ENCODE assay signal across 13 cellular contexts in the genomic region with DNA sequence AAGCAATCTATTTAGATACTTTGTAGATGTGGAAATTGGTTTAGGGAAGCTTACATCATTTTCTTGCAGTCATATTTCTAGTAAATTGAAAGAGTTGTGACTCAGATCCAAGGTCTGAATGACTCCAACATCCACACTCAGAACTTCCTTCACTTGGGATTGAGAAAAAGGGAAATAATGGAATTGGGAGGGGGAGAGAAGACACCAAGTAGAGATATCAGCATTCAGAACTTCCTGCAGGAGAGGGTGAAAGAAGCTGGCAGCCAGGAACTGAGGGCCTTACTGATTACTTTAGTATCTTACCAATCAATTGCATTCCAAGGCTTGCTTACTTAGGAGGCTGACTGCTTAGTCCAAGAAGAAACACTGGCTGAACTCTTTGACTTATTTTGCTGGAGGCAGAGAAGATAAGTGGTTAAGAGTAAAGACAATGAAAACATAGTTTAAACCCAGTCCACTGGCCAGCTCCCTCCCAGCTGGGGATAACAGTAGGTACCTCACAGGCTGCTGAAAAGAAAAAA. TPM values are rescaled to one million over a fixed set of nuclear protein-coding genes. Genes with fewer than 3 reads are reported as not detected.
DNase-seq lines count a peak whose midpoint lies in the region; ATAC-seq, FAIRE-seq and TF ChIP-seq lines count a peak whose summit lies in the region.
"Had no signal": no experiment of that assay in that cellular context is flagged by ENCODE, and none has a peak within 500 bp of the region (broad histone marks: within the 10 kb centered on the region; RNA-seq: fewer than 3 reads in every experiment).

No MANE protein-coding gene starts in this region.

- H2BK15ac ChIP-seq in mesendoderm (replicated peaks; ENCODE audit: low read depth), result no peak overlapping the region

- H3K4me3 ChIP-seq in Panc1 (ENCODE audit: low read depth in 2 of 2, low read length in 2 of 2) (no peak overlapping the region), endodermal cell (ENCODE audit: low read length) (peak overlapping the region; percentile 10), mesendoderm (ENCODE audit: low read length) (no peak overlapping the region), kidney (ENCODE audit: low read length in 2 of 2) (no peak overlapping the region)

- no peak overlapping the region for H2AK5ac ChIP-seq in mesendoderm (ENCODE audit: low read length)

- H3K9me3 ChIP-seq in Panc1 (ENCODE audit: control insufficient read depth, insufficient read depth, low read depth, low read length) (no peaks in the 10 kb centered on the region), endodermal cell (ENCODE audit: control insufficient read depth, low read length) (peaks cover 14% of the 10 kb centered on the region), kidney (ENCODE audit: control insufficient read depth in 1 of 2, low read length in 2 of 2) (no peaks in the 10 kb centered on the region)

- H3K27me3 Mint-ChIP-seq in endodermal cell (ENCODE audit: insufficient read depth), result no peaks in the 10 kb centered on the region

- H3K36me3 ChIP-seq in Panc1 (ENCODE audit: control insufficient read depth, insufficient read depth, low read length) (peaks cover 2% of the 10 kb centered on the region; the same call in 1 of the 2 replicates), endodermal cell (ENCODE audit: control insufficient read depth, insufficient read depth, low read length) (peaks cover 50% of the 10 kb centered on the region), mesendoderm (ENCODE audit: control insufficient read depth, insufficient read depth, low read length) (peaks cover 1% of the 10 kb centered on the region), kidney (ENCODE audit: control insufficient read depth in 1 of 2, insufficient read depth in 2 of 2, low read length in 2 of 2) (no peaks in the 10 kb centered on the region)

- no peak overlapping the region for H3K18ac ChIP-seq in mesendoderm (ENCODE audit: low read length)

- H3K36me3 Mint-ChIP-seq in endodermal cell (ENCODE audit: low read depth), result peaks cover 22% of the 10 kb centered on the region
- H3K36me3 Mint-ChIP-seq: stimulated activated effector memory CD8-positive, alpha-beta T cell treated with anti-CD3 and anti-CD28 coated beads, Interleukin-12 subunit alpha, Interleukin-12 subunit beta, amount 100 ng/mL, for 72 hours had no signal

- H3K4me1 ChIP-seq in Panc1 (ENCODE audit: control insufficient read depth, insufficient read depth, low read length) (peaks cover 53% of the 10 kb centered on the region), endodermal cell (ENCODE audit: control insufficient read depth, insufficient read depth, low read length) (peaks cover 16% of the 10 kb centered on the region), mesendoderm (ENCODE audit: control insufficient read depth, low read depth, low read length) (peaks cover 24% of the 10 kb centered on the region), kidney (ENCODE audit: control insufficient read depth in 1 of 2, insufficient read depth in 1 of 2, low read depth in 1 of 2, low read length in 2 of 2) (peaks cover 19 to 22% of the 10 kb centered on the region in 2 donors)

- H3K4me2 ChIP-seq in mesendoderm (ENCODE audit: low read length), result no peak overlapping the region

- BruUV-seq in Panc1 (replicated peaks; lab: Mats Ljungman, UMichigan), result no TSS peak

- POLR2A ChIA-PET in Panc1 (lab: Charles Lee), result no interaction called here

- no peaks in the 10 kb centered on the region for H3K27me3 ChIP-seq in Panc1 (ENCODE audit: control insufficient read depth, insufficient read depth, low read length)
- H3K27me3 ChIP-seq in endodermal cell (ENCODE audit: control insufficient read depth, insufficient read depth, low read length, poor library complexity, severe bottlenecking), result no peaks in the 10 kb centered on the region
- H3K27me3 ChIP-seq in mesendoderm (ENCODE audit: insufficient read depth, low read length, poor library complexity), result no peaks in the 10 kb centered on the region

- no peak overlapping the region for H4K8ac ChIP-seq in mesendoderm (ENCODE audit: low read depth, low read length)

- peak overlapping the region; percentile 84 for H3K27ac Mint-ChIP-seq in endodermal cell
- H3K27ac Mint-ChIP-seq: activated naive CD8-positive, alpha-beta T cell; stimulated activated effector memory CD8-positive, alpha-beta T cell treated with anti-CD3 and anti-CD28 coated beads, Interleukin-12 subunit alpha, Interleukin-12 subunit beta, amount 100 ng/mL, for 72 hours had no signal

- no peak overlapping the region for H4K5ac ChIP-seq in mesendoderm (ENCODE audit: low read length)

- H3K9ac ChIP-seq in endodermal cell (ENCODE audit: extremely low read depth, low read length, poor library complexity, severe bottlenecking) (no peak overlapping the region), mesendoderm (ENCODE audit: low read length) (no peak overlapping the region), kidney (ENCODE audit: low read length in 2 of 2) (no peak overlapping the region)

- H2BK120ac ChIP-seq in mesendoderm (ENCODE audit: low read depth, low read length), result no peak overlapping the region

- no peak for FAIRE-seq in kidney (lab: Jason Lieb, UNC)
- FAIRE-seq: GM12892, TTC549 had no signal

- H3K9me3 Mint-ChIP-seq in endodermal cell, result no peaks in the 10 kb centered on the region
- H3K9me3 Mint-ChIP-seq: stimulated activated effector memory CD8-positive, alpha-beta T cell treated with anti-CD3 and anti-CD28 coated beads, Interleukin-12 subunit alpha, Interleukin-12 subunit beta, amount 100 ng/mL, for 72 hours had no signal

- peak; percentile 61 for ATAC-seq in Panc1
- ATAC-seq in HG03521 (IDR thresholded peaks at IDR 0.05; ENCODE audit: unreplicated experiment), result no peak
- no peak for ATAC-seq in HG03196 (IDR thresholded peaks at IDR 0.05; ENCODE audit: unreplicated experiment)
- no peak for ATAC-seq in GM19023 (IDR thresholded peaks at IDR 0.05; ENCODE audit: unreplicated experiment)
- ATAC-seq: stimulated activated effector memory CD8-positive, alpha-beta T cell treated with anti-CD3 and anti-CD28 coated beads, Interleukin-12 subunit alpha, Interleukin-12 subunit beta, amount 100 ng/mL, for 72 hours had no signal

- TF ChIP-seq CTCF in Panc1 (IDR thresholded peaks at IDR 0.05), result no peak
- no peak for TF ChIP-seq CTCF in endodermal cell (conservative IDR thresholded peaks at IDR 0.05)
- TF ChIP-seq CTCF in kidney (IDR thresholded peaks at IDR 0.05; ENCODE audit: borderline replicate concordance, extremely low read depth, insufficient read depth), result no peak

- in situ Hi-C loops in Panc1 (cut with HindIII; ENCODE audit: low pct_unique_long_range_greater_than_20kb, low sequenced_read_pairs), result no loop called here

- no peak overlapping the region for H3K23ac ChIP-seq in mesendoderm (ENCODE audit: low read length)

- CTCF ChIA-PET in Panc1 (lab: Charles Lee), result no interaction called here

- peak overlapping the region; percentile 8 for H3K4me3 Mint-ChIP-seq in endodermal cell
- H3K4me3 Mint-ChIP-seq: activated naive CD8-positive, alpha-beta T cell; stimulated activated effector memory CD8-positive, alpha-beta T cell treated with anti-CD3 and anti-CD28 coated beads, Interleukin-12 subunit alpha, Interleukin-12 subunit beta, amount 100 ng/mL, for 72 hours had no signal

- H3K27ac ChIP-seq in Panc1 (ENCODE audit: low read length) (peak overlapping the region; percentile 77), endodermal cell (ENCODE audit: low read depth, low read length) (peak overlapping the region; percentile 68), mesendoderm (ENCODE audit: low read depth, low read length) (peak overlapping the region; percentile 65), kidney (ENCODE audit: low read depth in 2 of 2, low read length in 2 of 2) (peak overlapping the region in 1 of 2 donors; percentile 57)

- intact Hi-C loops in Panc1 (cut with micrococcal nuclease; ENCODE audit: unreplicated experiment), result no loop called here
- intact Hi-C loops in kidney (cut with DNase I), result no loop called here

- H2BK5ac ChIP-seq in mesendoderm (ENCODE audit: low read length), result no peak overlapping the region

- H3K4me1 Mint-ChIP-seq in endodermal cell, result peaks cover 46% of the 10 kb centered on the region
- H3K4me1 Mint-ChIP-seq: stimulated activated effector memory CD8-positive, alpha-beta T cell treated with anti-CD3 and anti-CD28 coated beads, Interleukin-12 subunit alpha, Interleukin-12 subunit beta, amount 100 ng/mL, for 72 hours had no signal

- no peak overlapping the region for H3K56ac ChIP-seq in mesendoderm (ENCODE audit: low read length)

- peaks cover 11% of the 10 kb centered on the region for H3K79me1 ChIP-seq in mesendoderm (ENCODE audit: low read length)

- peak; percentile 27 for DNase-seq in AG08396 (ENCODE audit: low spot score)
- DNase-seq in Panc1 (ENCODE audit: low read depth, low spot score), result no peak
- DNase-seq in endodermal cell, result no peak
- peak; percentile 84 for DNase-seq in mesendoderm
- DNase-seq in kidney, result no peak
- DNase-seq: head of caudate nucleus had no signal

- H3K79me2 ChIP-seq in mesendoderm (ENCODE audit: control insufficient read depth, insufficient read depth, low read length), result peaks cover 75% of the 10 kb centered on the region

- H3K4ac ChIP-seq in mesendoderm (ENCODE audit: low read depth, low read length), result no peak overlapping the region

RNA-seq across cellular contexts. Expression of a gene that starts 21.7 kb away (rescaled TPM):
- total RNA-seq in Panc1 (2021; ENCODE audit: unreplicated experiment), result 542 TPM
- 700 TPM for polyA plus RNA-seq in Panc1 (2012; ENCODE audit: insufficient read length)
- total RNA-seq in endodermal cell, result 100 to 1,000 TPM; 460 to 557 TPM
- polyA plus RNA-seq in endodermal cell (2013, experiment 1 of 2), result 396 TPM
- polyA plus RNA-seq in endodermal cell (2013, experiment 2 of 2), result 358 TPM
- polyA plus RNA-seq in mesendoderm (2013, experiment 1 of 2), result 355 TPM
- polyA plus RNA-seq in mesendoderm (2013, experiment 2 of 2), result 363 TPM
- total RNA-seq in kidney, result 1,303 TPM
- 472 TPM for polyA plus RNA-seq in kidney (ENCODE audit: insufficient read depth, low read depth, low replicate concordance)

Comparison
In these comparisons a context has a peak if more than half of its experiments do, and no peak if none do; other contexts are left out.
1. DNase-seq: peak in AG08396 (single experiment) and mesendoderm (single experiment); none in Panc1 (single experiment), endodermal cell (single experiment) and kidney (single experiment).